ENCODE assay signal across 12 cellular contexts in the genomic region with DNA sequence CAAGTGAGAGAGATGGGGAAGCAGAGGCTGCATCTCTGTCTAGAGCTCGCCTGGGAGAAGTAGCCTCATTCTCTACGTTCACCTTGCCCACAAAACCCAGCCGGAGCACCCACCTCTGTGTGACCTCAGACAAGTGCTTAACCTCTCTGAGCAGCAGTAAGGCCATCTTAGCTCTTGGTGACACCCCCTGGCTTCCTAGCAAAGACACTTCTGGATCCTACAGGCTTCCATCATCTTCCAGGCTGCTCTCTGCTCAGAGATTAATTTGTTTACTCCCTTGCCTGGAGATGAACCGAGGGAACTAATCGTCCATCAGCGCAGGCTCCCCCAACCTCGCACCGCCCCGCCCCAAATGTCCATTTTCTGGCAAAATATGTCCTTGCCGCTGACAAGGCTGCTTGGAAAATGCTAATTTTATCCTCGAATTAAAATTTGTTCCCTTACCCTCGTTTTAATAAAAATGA. TPM values are rescaled to one million over a fixed set of nuclear protein-coding genes. Genes with fewer than 3 reads are reported as not detected.
DNase-seq lines count a peak whose midpoint lies in the region; ATAC-seq and TF ChIP-seq lines count a peak whose summit lies in the region.
"Had no signal": no experiment of that assay in that cellular context is flagged by ENCODE, and none has a peak within 500 bp of the region (broad histone marks: within the 10 kb centered on the region; RNA-seq: fewer than 3 reads in every experiment).

No MANE protein-coding gene starts in this region.

- H3K9ac ChIP-seq in skeletal muscle satellite cell (ENCODE audit: low read depth, low read length), result no peak overlapping the region

- peaks cover 0 to 17% (median 13%) of the 10 kb centered on the region in 4 donors for H3K4me1 ChIP-seq in esophagus muscularis mucosa
- H3K4me1 ChIP-seq in skeletal muscle satellite cell (ENCODE audit: control insufficient read depth, insufficient read depth, low read length), result peaks cover 7% of the 10 kb centered on the region

- DNase-seq in NCI-H524 (lab: John Stamatoyannopoulos, UW), result peak; percentile 13 to 36
- DNase-seq in NCI-H524 treated with DMSO at 0.1 percent for 48 hours (lab: John Stamatoyannopoulos, UW), result no peak
- peak; percentile 39 for DNase-seq in NCI-H82 treated with DMSO at 0.1 percent for 48 hours (lab: John Stamatoyannopoulos, UW; ENCODE audit: unreplicated experiment)
- no peak for DNase-seq in esophagus muscularis mucosa (ENCODE audit: extremely low spot score)
- no peak for DNase-seq in iPS-NIHi7 (ENCODE audit: extremely low spot score)
- DNase-seq: activated CD4-positive, alpha-beta T cell treated with anti-CD3 and anti-CD28 coated beads, Interleukin-2, amount 50 U/mL, for 1 hour; aorta had no signal

- H3K36me3 ChIP-seq in esophagus muscularis mucosa (no peaks in the 10 kb centered on the region), skeletal muscle satellite cell (ENCODE audit: insufficient read depth, low read length) (no peaks in the 10 kb centered on the region)

- TF ChIP-seq POLR2A in esophagus muscularis mucosa (IDR thresholded peaks at IDR 0.05; ENCODE audit: low read depth), result no peak

- no peak for TF ChIP-seq EP300 in esophagus muscularis mucosa (IDR thresholded peaks at IDR 0.05)

- no peaks in the 10 kb centered on the region for H3K27me3 ChIP-seq in esophagus muscularis mucosa
- H3K27me3 ChIP-seq in skeletal muscle satellite cell (ENCODE audit: control insufficient read depth, insufficient read depth, low read length), result peaks cover 65% of the 10 kb centered on the region
- H3K27me3 ChIP-seq: testis had no signal

- H3K4me3 ChIP-seq in esophagus muscularis mucosa (peak overlapping the region; percentile 37 to 54 (median 41)), skeletal muscle satellite cell (ENCODE audit: low read length) (peak overlapping the region; percentile 62)

- H3K9me3 ChIP-seq in esophagus muscularis mucosa (no peaks in the 10 kb centered on the region), skeletal muscle satellite cell (replicated peaks; ENCODE audit: low read length) (no peaks in the 10 kb centered on the region)
- H3K9me3 ChIP-seq: testis had no signal

- intact Hi-C loops in esophagus muscularis mucosa (cut with DNase I), result no loop called here

- no peak overlapping the region for H3K27ac ChIP-seq in esophagus muscularis mucosa (replicated peaks in 1 of 4)
- H3K27ac ChIP-seq: RWPE1, testis had no signal

- H3K4me2 ChIP-seq in skeletal muscle satellite cell (ENCODE audit: low read length), result peak overlapping the region; percentile 84

- no peak for TF ChIP-seq CTCF in esophagus muscularis mucosa (IDR thresholded peaks at IDR 0.05)

- no peak for ATAC-seq in HG03432 (IDR thresholded peaks at IDR 0.05; ENCODE audit: unreplicated experiment)
- no peak for ATAC-seq in HG03108 (IDR thresholded peaks at IDR 0.05; ENCODE audit: unreplicated experiment)

- 67% methylated on average over 10 of the region's 12 CpGs for WGBS in esophagus muscularis mucosa

RNA-seq across cellular contexts. Expression of gene CTNNBL1, which starts 24.0 kb away (rescaled TPM):
- total RNA-seq in esophagus muscularis mucosa, result 10 to 100 TPM; 40.4 to 54.3 (median 44.7) TPM
- 24.5 and 29.2 TPM in 2 replicates for total RNA-seq in skeletal muscle satellite cell (2012; rRNA removed)

Comparison
In these comparisons a context has a peak if more than half of its experiments do, and no peak if none do; other contexts are left out.
1. DNase-seq: peak in NCI-H524 (2 of 2) and NCI-H82 treated with DMSO at 0.1 percent for 48 hours (single experiment); none in NCI-H524 treated with DMSO at 0.1 percent for 48 hours (single experiment), esophagus muscularis mucosa (single experiment) and iPS-NIHi7 (single experiment).